In genomic region chr6:91826128-91826527, GRCh38 we compare ENCODE assay signal across 7 cellular contexts.
"Had no signal": no experiment of that assay in that cellular context is flagged by ENCODE, and none has a peak within 500 bp of the region (broad histone marks: within the 10 kb centered on the region; RNA-seq: fewer than 3 reads in every experiment).

No MANE protein-coding gene starts in this region.

- FAIRE-seq: G401.6, GM12891, GM12892, GM18507, GM19239 had no signal

- DNase-seq: GDM1, GF-D8 had no signal
